Comparison of ENCODE assay signal across 2 cellular contexts in the genomic region with DNA sequence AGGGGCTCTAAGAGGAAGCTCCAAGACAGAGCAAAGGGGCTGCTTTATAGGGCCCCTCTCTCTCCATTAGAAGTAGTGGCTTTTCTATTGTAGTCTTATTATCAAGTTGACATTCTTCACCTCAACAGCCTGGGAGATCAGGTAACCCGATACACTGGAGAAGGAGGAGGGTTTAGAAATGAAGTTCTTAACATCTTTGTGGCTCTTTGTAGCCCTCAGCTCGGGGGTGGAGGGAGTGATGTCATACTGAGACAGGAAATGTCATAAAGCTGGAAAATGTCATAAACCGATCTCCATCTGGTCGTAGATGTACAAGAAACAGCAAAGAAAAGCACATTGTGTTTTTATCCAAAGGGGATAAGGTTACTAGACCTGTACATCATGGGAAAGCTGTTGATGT.
TF ChIP-seq lines count a peak whose summit lies in the region.

No MANE protein-coding gene starts in this region.

TF ChIP-seq in HEK293, 187 proteins besides CTCF, POLR2A, EP300 and RAD21 (continued from another document and continues in another):
- TF ChIP-seq ZNF530 (tag by site-specific recombination; IDR thresholded peaks at IDR 0.05; ENCODE audit: low read depth) (no peak), FEZF1 (tag by site-specific recombination; IDR thresholded peaks at IDR 0.05) (0 out of 2 replicates have a peak, but pooled peaks have one; percentile 10), ZXDB (tag by site-specific recombination; IDR thresholded peaks at IDR 0.05) (no peak), ZNF626 (tag by site-specific recombination; IDR thresholded peaks at IDR 0.05) (no peak), MZF1 (tag by site-specific recombination; IDR thresholded peaks at IDR 0.05; ENCODE audit: borderline replicate concordance) (no peak), ZNF529 (tag by site-specific recombination; IDR thresholded peaks at IDR 0.05; ENCODE audit: insufficient replicate concordance) (no peak), TRIM28 (IDR thresholded peaks at IDR 0.05; ENCODE audit: borderline replicate concordance, low read length) (peak; percentile 50), ZBTB7A (tag by site-specific recombination; IDR thresholded peaks at IDR 0.05; ENCODE audit: low read depth) (no peak), ZFHX2 (tag by site-specific recombination; conservative IDR thresholded peaks at IDR 0.05) (peak; percentile 49), ZBTB20 (tag by site-specific recombination; IDR thresholded peaks at IDR 0.05) (no peak), ZFP69B (tag by site-specific recombination; IDR thresholded peaks at IDR 0.05) (no peak), ZNF157 (tag by site-specific recombination; IDR thresholded peaks at IDR 0.05) (no peak), ZNF239 (tag by site-specific recombination; IDR thresholded peaks at IDR 0.05) (no peak), ZNF596 (tag by site-specific recombination; IDR thresholded peaks at IDR 0.05) (no peak), ZNF510 (tag by site-specific recombination; IDR thresholded peaks at IDR 0.05; ENCODE audit: insufficient replicate concordance) (peak; percentile 100), ZNF324 (tag by site-specific recombination; IDR thresholded peaks at IDR 0.05) (no peak), ZNF121 (tag by site-specific recombination; IDR thresholded peaks at IDR 0.05) (no peak), ZNF48 (tag by site-specific recombination; IDR thresholded peaks at IDR 0.05) (no peak), KLF1 (tag by site-specific recombination; IDR thresholded peaks at IDR 0.05) (no peak), ZNF670 (tag by site-specific recombination; IDR thresholded peaks at IDR 0.05; ENCODE audit: low read depth) (no peak), ZNF768 (tag by site-specific recombination; IDR thresholded peaks at IDR 0.05) (no peak), EGR2 (tag by site-specific recombination; IDR thresholded peaks at IDR 0.05; ENCODE audit: low read depth) (no peak), HOXA7 (CRISPR knock-in tag; IDR thresholded peaks at IDR 0.05; ENCODE audit: borderline replicate concordance) (no peak), SP7 (tag by site-specific recombination; IDR thresholded peaks at IDR 0.05) (0 out of 2 replicates have a peak, but pooled peaks have one; percentile 28), ZNF133 (tag by site-specific recombination; IDR thresholded peaks at IDR 0.05) (no peak), ZNF433 (tag by site-specific recombination; IDR thresholded peaks at IDR 0.05; ENCODE audit: low read depth) (no peak), ZNF707 (tag by site-specific recombination; IDR thresholded peaks at IDR 0.05) (no peak), WT1 (tag by site-specific recombination; IDR thresholded peaks at IDR 0.05) (no peak), KLF10 (tag by site-specific recombination; IDR thresholded peaks at IDR 0.05) (no peak)
- TF ChIP-seq, protein P1, sequence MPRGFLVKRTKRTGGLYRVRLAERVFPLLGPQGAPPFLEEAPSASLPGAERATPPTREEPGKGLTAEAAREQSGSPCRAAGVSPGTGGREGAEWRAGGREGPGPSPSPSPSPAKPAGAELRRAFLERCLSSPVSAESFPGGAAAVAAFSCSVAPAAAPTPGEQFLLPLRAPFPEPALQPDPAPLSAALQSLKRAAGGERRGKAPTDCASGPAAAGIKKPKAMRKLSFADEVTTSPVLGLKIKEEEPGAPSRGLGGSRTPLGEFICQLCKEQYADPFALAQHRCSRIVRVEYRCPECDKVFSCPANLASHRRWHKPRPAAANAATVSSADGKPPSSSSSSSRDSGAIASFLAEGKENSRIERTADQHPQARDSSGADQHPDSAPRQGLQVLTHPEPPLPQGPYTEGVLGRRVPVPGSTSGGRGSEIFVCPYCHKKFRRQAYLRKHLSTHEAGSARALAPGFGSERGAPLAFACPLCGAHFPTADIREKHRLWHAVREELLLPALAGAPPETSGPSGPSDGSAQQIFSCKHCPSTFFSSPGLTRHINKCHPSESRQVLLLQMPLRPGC (tag by site-specific recombination; IDR thresholded peaks at IDR 0.05): no peak
- TF ChIP-seq, protein P2, sequence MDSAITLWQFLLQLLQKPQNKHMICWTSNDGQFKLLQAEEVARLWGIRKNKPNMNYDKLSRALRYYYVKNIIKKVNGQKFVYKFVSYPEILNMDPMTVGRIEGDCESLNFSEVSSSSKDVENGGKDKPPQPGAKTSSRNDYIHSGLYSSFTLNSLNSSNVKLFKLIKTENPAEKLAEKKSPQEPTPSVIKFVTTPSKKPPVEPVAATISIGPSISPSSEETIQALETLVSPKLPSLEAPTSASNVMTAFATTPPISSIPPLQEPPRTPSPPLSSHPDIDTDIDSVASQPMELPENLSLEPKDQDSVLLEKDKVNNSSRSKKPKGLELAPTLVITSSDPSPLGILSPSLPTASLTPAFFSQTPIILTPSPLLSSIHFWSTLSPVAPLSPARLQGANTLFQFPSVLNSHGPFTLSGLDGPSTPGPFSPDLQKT (IDR thresholded peaks at IDR 0.05; ENCODE audit: borderline replicate concordance, low read depth, low read length): no peak
- TF ChIP-seq, protein P3, sequence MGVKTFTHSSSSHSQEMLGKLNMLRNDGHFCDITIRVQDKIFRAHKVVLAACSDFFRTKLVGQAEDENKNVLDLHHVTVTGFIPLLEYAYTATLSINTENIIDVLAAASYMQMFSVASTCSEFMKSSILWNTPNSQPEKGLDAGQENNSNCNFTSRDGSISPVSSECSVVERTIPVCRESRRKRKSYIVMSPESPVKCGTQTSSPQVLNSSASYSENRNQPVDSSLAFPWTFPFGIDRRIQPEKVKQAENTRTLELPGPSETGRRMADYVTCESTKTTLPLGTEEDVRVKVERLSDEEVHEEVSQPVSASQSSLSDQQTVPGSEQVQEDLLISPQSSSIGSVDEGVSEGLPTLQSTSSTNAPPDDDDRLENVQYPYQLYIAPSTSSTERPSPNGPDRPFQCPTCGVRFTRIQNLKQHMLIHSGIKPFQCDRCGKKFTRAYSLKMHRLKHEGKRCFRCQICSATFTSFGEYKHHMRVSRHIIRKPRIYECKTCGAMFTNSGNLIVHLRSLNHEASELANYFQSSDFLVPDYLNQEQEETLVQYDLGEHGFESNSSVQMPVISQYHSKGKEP (tag by site-specific recombination; IDR thresholded peaks at IDR 0.05): no peak
- TF ChIP-seq, protein P4, sequence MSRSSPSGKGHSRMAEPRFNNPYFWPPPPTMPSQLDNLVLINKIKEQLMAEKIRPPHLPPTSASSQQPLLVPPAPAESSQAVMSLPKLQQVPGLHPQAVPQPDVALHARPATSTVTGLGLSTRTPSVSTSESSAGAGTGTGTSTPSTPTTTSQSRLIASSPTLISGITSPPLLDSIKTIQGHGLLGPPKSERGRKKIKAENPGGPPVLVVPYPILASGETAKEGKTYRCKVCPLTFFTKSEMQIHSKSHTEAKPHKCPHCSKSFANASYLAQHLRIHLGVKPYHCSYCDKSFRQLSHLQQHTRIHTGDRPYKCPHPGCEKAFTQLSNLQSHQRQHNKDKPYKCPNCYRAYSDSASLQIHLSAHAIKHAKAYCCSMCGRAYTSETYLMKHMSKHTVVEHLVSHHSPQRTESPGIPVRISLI (tag by site-specific recombination; IDR thresholded peaks at IDR 0.05): no peak

TF ChIP-seq in H1, 55 proteins besides CTCF, POLR2A, EP300 and RAD21 (continues in another document):
- TF ChIP-seq, protein P5, sequence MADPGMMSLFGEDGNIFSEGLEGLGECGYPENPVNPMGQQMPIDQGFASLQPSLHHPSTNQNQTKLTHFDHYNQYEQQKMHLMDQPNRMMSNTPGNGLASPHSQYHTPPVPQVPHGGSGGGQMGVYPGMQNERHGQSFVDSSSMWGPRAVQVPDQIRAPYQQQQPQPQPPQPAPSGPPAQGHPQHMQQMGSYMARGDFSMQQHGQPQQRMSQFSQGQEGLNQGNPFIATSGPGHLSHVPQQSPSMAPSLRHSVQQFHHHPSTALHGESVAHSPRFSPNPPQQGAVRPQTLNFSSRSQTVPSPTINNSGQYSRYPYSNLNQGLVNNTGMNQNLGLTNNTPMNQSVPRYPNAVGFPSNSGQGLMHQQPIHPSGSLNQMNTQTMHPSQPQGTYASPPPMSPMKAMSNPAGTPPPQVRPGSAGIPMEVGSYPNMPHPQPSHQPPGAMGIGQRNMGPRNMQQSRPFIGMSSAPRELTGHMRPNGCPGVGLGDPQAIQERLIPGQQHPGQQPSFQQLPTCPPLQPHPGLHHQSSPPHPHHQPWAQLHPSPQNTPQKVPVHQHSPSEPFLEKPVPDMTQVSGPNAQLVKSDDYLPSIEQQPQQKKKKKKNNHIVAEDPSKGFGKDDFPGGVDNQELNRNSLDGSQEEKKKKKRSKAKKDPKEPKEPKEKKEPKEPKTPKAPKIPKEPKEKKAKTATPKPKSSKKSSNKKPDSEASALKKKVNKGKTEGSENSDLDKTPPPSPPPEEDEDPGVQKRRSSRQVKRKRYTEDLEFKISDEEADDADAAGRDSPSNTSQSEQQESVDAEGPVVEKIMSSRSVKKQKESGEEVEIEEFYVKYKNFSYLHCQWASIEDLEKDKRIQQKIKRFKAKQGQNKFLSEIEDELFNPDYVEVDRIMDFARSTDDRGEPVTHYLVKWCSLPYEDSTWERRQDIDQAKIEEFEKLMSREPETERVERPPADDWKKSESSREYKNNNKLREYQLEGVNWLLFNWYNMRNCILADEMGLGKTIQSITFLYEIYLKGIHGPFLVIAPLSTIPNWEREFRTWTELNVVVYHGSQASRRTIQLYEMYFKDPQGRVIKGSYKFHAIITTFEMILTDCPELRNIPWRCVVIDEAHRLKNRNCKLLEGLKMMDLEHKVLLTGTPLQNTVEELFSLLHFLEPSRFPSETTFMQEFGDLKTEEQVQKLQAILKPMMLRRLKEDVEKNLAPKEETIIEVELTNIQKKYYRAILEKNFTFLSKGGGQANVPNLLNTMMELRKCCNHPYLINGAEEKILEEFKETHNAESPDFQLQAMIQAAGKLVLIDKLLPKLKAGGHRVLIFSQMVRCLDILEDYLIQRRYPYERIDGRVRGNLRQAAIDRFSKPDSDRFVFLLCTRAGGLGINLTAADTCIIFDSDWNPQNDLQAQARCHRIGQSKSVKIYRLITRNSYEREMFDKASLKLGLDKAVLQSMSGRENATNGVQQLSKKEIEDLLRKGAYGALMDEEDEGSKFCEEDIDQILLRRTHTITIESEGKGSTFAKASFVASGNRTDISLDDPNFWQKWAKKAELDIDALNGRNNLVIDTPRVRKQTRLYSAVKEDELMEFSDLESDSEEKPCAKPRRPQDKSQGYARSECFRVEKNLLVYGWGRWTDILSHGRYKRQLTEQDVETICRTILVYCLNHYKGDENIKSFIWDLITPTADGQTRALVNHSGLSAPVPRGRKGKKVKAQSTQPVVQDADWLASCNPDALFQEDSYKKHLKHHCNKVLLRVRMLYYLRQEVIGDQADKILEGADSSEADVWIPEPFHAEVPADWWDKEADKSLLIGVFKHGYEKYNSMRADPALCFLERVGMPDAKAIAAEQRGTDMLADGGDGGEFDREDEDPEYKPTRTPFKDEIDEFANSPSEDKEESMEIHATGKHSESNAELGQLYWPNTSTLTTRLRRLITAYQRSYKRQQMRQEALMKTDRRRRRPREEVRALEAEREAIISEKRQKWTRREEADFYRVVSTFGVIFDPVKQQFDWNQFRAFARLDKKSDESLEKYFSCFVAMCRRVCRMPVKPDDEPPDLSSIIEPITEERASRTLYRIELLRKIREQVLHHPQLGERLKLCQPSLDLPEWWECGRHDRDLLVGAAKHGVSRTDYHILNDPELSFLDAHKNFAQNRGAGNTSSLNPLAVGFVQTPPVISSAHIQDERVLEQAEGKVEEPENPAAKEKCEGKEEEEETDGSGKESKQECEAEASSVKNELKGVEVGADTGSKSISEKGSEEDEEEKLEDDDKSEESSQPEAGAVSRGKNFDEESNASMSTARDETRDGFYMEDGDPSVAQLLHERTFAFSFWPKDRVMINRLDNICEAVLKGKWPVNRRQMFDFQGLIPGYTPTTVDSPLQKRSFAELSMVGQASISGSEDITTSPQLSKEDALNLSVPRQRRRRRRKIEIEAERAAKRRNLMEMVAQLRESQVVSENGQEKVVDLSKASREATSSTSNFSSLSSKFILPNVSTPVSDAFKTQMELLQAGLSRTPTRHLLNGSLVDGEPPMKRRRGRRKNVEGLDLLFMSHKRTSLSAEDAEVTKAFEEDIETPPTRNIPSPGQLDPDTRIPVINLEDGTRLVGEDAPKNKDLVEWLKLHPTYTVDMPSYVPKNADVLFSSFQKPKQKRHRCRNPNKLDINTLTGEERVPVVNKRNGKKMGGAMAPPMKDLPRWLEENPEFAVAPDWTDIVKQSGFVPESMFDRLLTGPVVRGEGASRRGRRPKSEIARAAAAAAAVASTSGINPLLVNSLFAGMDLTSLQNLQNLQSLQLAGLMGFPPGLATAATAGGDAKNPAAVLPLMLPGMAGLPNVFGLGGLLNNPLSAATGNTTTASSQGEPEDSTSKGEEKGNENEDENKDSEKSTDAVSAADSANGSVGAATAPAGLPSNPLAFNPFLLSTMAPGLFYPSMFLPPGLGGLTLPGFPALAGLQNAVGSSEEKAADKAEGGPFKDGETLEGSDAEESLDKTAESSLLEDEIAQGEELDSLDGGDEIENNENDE (IDR thresholded peaks at IDR 0.05; ENCODE audit: insufficient replicate concordance, low read length): no peak
- TF ChIP-seq SP2 (IDR thresholded peaks at IDR 0.05; ENCODE audit: low read length): no peak
- TF ChIP-seq JUND (IDR thresholded peaks at IDR 0.05; ENCODE audit: low read length): 0 out of 2 replicates have a peak, but pooled peaks have one; percentile 18
- TF ChIP-seq FOSL1 (IDR thresholded peaks at IDR 0.05; ENCODE audit: insufficient read depth, low read depth, low read length): no peak
- TF ChIP-seq, protein P6, sequence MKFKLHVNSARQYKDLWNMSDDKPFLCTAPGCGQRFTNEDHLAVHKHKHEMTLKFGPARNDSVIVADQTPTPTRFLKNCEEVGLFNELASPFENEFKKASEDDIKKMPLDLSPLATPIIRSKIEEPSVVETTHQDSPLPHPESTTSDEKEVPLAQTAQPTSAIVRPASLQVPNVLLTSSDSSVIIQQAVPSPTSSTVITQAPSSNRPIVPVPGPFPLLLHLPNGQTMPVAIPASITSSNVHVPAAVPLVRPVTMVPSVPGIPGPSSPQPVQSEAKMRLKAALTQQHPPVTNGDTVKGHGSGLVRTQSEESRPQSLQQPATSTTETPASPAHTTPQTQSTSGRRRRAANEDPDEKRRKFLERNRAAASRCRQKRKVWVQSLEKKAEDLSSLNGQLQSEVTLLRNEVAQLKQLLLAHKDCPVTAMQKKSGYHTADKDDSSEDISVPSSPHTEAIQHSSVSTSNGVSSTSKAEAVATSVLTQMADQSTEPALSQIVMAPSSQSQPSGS (IDR thresholded peaks at IDR 0.05; ENCODE audit: low read length): 0 out of 2 replicates have a peak, but pooled peaks have one; percentile 19
- TF ChIP-seq GABPA (IDR thresholded peaks at IDR 0.05; ENCODE audit: borderline replicate concordance, insufficient read depth, low read length): no peak
- peak; percentile 78 for TF ChIP-seq CREB1 (IDR thresholded peaks at IDR 0.05)
- TF ChIP-seq RXRA (IDR thresholded peaks at IDR 0.05; ENCODE audit: insufficient read depth, low read depth, low read length): no peak
- TF ChIP-seq ZNF274 (IDR thresholded peaks at IDR 0.05; ENCODE audit: borderline replicate concordance, extremely low read depth, low read length): no peak
- TF ChIP-seq NRF1 (IDR thresholded peaks at IDR 0.05; ENCODE audit: low read depth, low read length): no peak
- TF ChIP-seq RBBP5 (IDR thresholded peaks at IDR 0.05; ENCODE audit: borderline replicate concordance, low read depth, low read length): no peak
- TF ChIP-seq TCF12 (IDR thresholded peaks at IDR 0.05; ENCODE audit: low read depth, low read length): no peak
- TF ChIP-seq CEBPB (IDR thresholded peaks at IDR 0.05; ENCODE audit: low read depth, low read length): no peak
- no peak for TF ChIP-seq SIN3A (conservative IDR thresholded peaks at IDR 0.05 in 1 of 2, IDR thresholded peaks at IDR 0.05 in 1 of 2; ENCODE audit: low read depth in 1 of 2, low read length in 2 of 2)
- TF ChIP-seq, protein P7, sequence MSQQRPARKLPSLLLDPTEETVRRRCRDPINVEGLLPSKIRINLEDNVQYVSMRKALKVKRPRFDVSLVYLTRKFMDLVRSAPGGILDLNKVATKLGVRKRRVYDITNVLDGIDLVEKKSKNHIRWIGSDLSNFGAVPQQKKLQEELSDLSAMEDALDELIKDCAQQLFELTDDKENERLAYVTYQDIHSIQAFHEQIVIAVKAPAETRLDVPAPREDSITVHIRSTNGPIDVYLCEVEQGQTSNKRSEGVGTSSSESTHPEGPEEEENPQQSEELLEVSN (IDR thresholded peaks at IDR 0.05): no peak
- TF ChIP-seq SP1 (IDR thresholded peaks at IDR 0.05; ENCODE audit: low read depth, low read length): no peak
- TF ChIP-seq BRCA1 (IDR thresholded peaks at IDR 0.05; ENCODE audit: low read depth, low read length): no peak
- TF ChIP-seq MAFK (IDR thresholded peaks at IDR 0.05; ENCODE audit: low read depth, low read length): no peak
- no peak for TF ChIP-seq SUZ12 (IDR thresholded peaks at IDR 0.05; ENCODE audit: low read length)
- TF ChIP-seq ASH2L (IDR thresholded peaks at IDR 0.05; ENCODE audit: low read length): no peak
